Comparison of ENCODE assay signal across 7 cellular contexts in genomic region chr18:3498705-3499451, GRCh38. TPM values are rescaled to one million over a fixed set of nuclear protein-coding genes. Genes with fewer than 3 reads are reported as not detected.
DNase-seq lines count a peak whose midpoint lies in the region; ATAC-seq and TF ChIP-seq lines count a peak whose summit lies in the region.

No MANE protein-coding gene starts in this region.

- H3K27me3 ChIP-seq in GM23248 (replicated peaks; ENCODE audit: insufficient read depth) = no peaks in the 10 kb centered on the region

- H3K4me2 ChIP-seq in GM23248 (ENCODE audit: unreplicated experiment) = peak overlapping the region; percentile 55

- ATAC-seq in HG02588 (IDR thresholded peaks at IDR 0.05; ENCODE audit: unreplicated experiment) = no peak

- peak; percentile 66 for DNase-seq in GM23248
- peak; percentile 8 for DNase-seq in T-helper 2 cell treated with Interferon-gamma antibody and Interleukin-4, amounts not matched to agents 5 μg/mL and 100 μg/mL, for 36 hours (ENCODE audit: low spot score)
- DNase-seq in endothelial cell (ENCODE audit: low spot score) = peak; percentile 58
- DNase-seq in midbrain (lab: John Stamatoyannopoulos, UW) = peak; percentile 39
- peak; percentile 73 for DNase-seq in type B pancreatic cell (ENCODE audit: extremely low spot score, unreplicated experiment)
- no peak for DNase-seq in NCI-H82 treated with DMSO at 0.1 percent for 48 hours (lab: John Stamatoyannopoulos, UW; ENCODE audit: unreplicated experiment)

- in situ Hi-C loops in GM23248 (cut with MboI) = no loop called here

- peak overlapping the region; percentile 60 for H3K4me3 ChIP-seq in GM23248

- H3K27ac Mint-ChIP-seq in T-helper 2 cell treated with Interferon-gamma antibody and Interleukin-4, amounts not matched to agents 5 μg/mL and 100 μg/mL, for 36 hours = no peak overlapping the region
- H3K27ac Mint-ChIP-seq in endothelial cell (ENCODE audit: unreplicated experiment) (no peak overlapping the region), type B pancreatic cell (peak overlapping the region; percentile 39)

- H3K27me3 Mint-ChIP-seq in T-helper 2 cell treated with Interferon-gamma antibody and Interleukin-4, amounts not matched to agents 5 μg/mL and 100 μg/mL, for 36 hours (ENCODE audit: low read depth) = peaks cover 58% of the 10 kb centered on the region
- H3K27me3 Mint-ChIP-seq in endothelial cell (ENCODE audit: unreplicated experiment) (peaks cover 3% of the 10 kb centered on the region), type B pancreatic cell (peaks cover 28% of the 10 kb centered on the region)

- H3K79me2 ChIP-seq in GM23248 (ENCODE audit: insufficient read depth) = no peaks in the 10 kb centered on the region

- no peaks in the 10 kb centered on the region for H4K20me1 ChIP-seq in GM23248 (ENCODE audit: insufficient read depth)

- no peaks in the 10 kb centered on the region for H3K9me3 Mint-ChIP-seq in T-helper 2 cell treated with Interferon-gamma antibody and Interleukin-4, amounts not matched to agents 5 μg/mL and 100 μg/mL, for 36 hours
- no peaks in the 10 kb centered on the region for H3K9me3 Mint-ChIP-seq in endothelial cell (ENCODE audit: unreplicated experiment)
- no peaks in the 10 kb centered on the region for H3K9me3 Mint-ChIP-seq in type B pancreatic cell

- H3K36me3 Mint-ChIP-seq in T-helper 2 cell treated with Interferon-gamma antibody and Interleukin-4, amounts not matched to agents 5 μg/mL and 100 μg/mL, for 36 hours (ENCODE audit: low read depth) = no peaks in the 10 kb centered on the region
- H3K36me3 Mint-ChIP-seq in endothelial cell (ENCODE audit: low read depth, unreplicated experiment) = no peaks in the 10 kb centered on the region
- no peaks in the 10 kb centered on the region for H3K36me3 Mint-ChIP-seq in type B pancreatic cell

- no peaks in the 10 kb centered on the region for H3K36me3 ChIP-seq in GM23248 (ENCODE audit: low read depth)

- H3K9me2 ChIP-seq in GM23248 (ENCODE audit: insufficient read depth) = no peaks in the 10 kb centered on the region

- 20 to 26% methylated on average over 40 to 50 of the region's 58 CpGs for WGBS in GM23248 (ENCODE audit: low coverage in 1 of 2, low lambda C conversion rate in 2 of 2, missing lambda C conversion rate in 2 of 2), 2 experiments

- peak overlapping the region; percentile 73 for H2AFZ ChIP-seq in GM23248

- H3K4me1 Mint-ChIP-seq in T-helper 2 cell treated with Interferon-gamma antibody and Interleukin-4, amounts not matched to agents 5 μg/mL and 100 μg/mL, for 36 hours (ENCODE audit: low read depth) = peaks cover 7% of the 10 kb centered on the region
- peaks cover 13% of the 10 kb centered on the region for H3K4me1 Mint-ChIP-seq in endothelial cell (ENCODE audit: unreplicated experiment)
- H3K4me1 Mint-ChIP-seq in type B pancreatic cell (ENCODE audit: unreplicated experiment) = peaks cover 15% of the 10 kb centered on the region

- no peaks in the 10 kb centered on the region for H3F3A ChIP-seq in GM23248 (ENCODE audit: insufficient read depth)

- no peaks in the 10 kb centered on the region for H3K9me3 ChIP-seq in GM23248 (ENCODE audit: low read depth)

- peak overlapping the region; percentile 66 for H3K4me3 Mint-ChIP-seq in T-helper 2 cell treated with Interferon-gamma antibody and Interleukin-4, amounts not matched to agents 5 μg/mL and 100 μg/mL, for 36 hours
- peak overlapping the region; percentile 74 for H3K4me3 Mint-ChIP-seq in endothelial cell (ENCODE audit: unreplicated experiment)
- peak overlapping the region; percentile 82 for H3K4me3 Mint-ChIP-seq in type B pancreatic cell

- TF ChIP-seq CTCF in endothelial cell (IDR thresholded peaks at IDR 0.05; ENCODE audit: unreplicated experiment) (no peak), type B pancreatic cell (conservative IDR thresholded peaks at IDR 0.05) (no peak)

- H3K4me1 ChIP-seq in GM23248 (ENCODE audit: insufficient read depth) = no peaks in the 10 kb centered on the region

- H3K27ac ChIP-seq in GM23248 = no peak overlapping the region

- H3K9ac ChIP-seq in GM23248 = peak overlapping the region; percentile 20; the same call in 1 of the 2 replicates

RNA-seq across cellular contexts. Expression of gene TGIF1, which starts 48.9 kb away (rescaled TPM):
- 66.9 and 122 TPM in 2 replicates for total RNA-seq in GM23248 (2014; rRNA removed; shearing (Covaris generic))
- 88.0 and 99.4 TPM in 2 replicates for polyA plus RNA-seq in GM23248 (2016; fragmentation: Nextera tagmentation; extraction: Ambion mirVana)
- total RNA-seq in endothelial cell (ENCODE audit: unreplicated experiment) = 72.5 TPM
- total RNA-seq in type B pancreatic cell (ENCODE audit: low replicate concordance) = 80.7 and 111 TPM in 2 replicates
